Comparison of ENCODE assay signal across 19 cellular contexts in genomic region chr14:47555333-47555732, GRCh38.
DNase-seq lines count a peak whose midpoint lies in the region; ATAC-seq, FAIRE-seq and TF ChIP-seq lines count a peak whose summit lies in the region.
"Had no signal": no experiment of that assay in that cellular context is flagged by ENCODE, and none has a peak within 500 bp of the region (broad histone marks: within the 10 kb centered on the region; RNA-seq: fewer than 3 reads in every experiment).

No MANE protein-coding gene starts in this region.

- no peak overlapping the region for H3K4me2 ChIP-seq in neural progenitor cell
- H3K4me2 ChIP-seq: BLaER1, GM23338 had no signal

- no peak overlapping the region for H3K9ac ChIP-seq in neural progenitor cell
- H3K9ac ChIP-seq: BLaER1 had no signal

- no peaks in the 10 kb centered on the region for H3K4me1 Mint-ChIP-seq in neural progenitor cell
- H3K4me1 Mint-ChIP-seq: CD14-positive monocyte; CD4-positive, alpha-beta memory T cell had no signal

- no peaks in the 10 kb centered on the region for H3K9me3 ChIP-seq in neural progenitor cell (ENCODE audit: low read depth)
- H3K9me3 ChIP-seq: BLaER1 had no signal

- H3K27me3 ChIP-seq in neural progenitor cell: no peaks in the 10 kb centered on the region
- H3K27me3 ChIP-seq: BLaER1 had no signal

- no peaks in the 10 kb centered on the region for H3K9me3 Mint-ChIP-seq in neural progenitor cell
- peaks cover 0 to 9% of the 10 kb centered on the region in 2 donors for H3K9me3 Mint-ChIP-seq in activated naive CD4-positive, alpha-beta T cell treated with anti-CD3 and anti-CD28 coated beads, Interleukin-2, amount 50 U/mL, for 72 hours
- H3K9me3 Mint-ChIP-seq: GM23338 had no signal

- peak overlapping the region; percentile 28 for H2AFZ ChIP-seq in neural progenitor cell (replicated peaks)

- no peaks in the 10 kb centered on the region for H3K36me3 ChIP-seq in neural progenitor cell
- H3K36me3 ChIP-seq: BLaER1 had no signal

- H3K4me3 ChIP-seq in choroid plexus epithelial cell (ENCODE audit: low read depth, low read length): no peak overlapping the region
- H3K4me3 ChIP-seq in neural progenitor cell: no peak overlapping the region
- H3K4me3 ChIP-seq: BLaER1, GM23338 had no signal

- no peaks in the 10 kb centered on the region for H3F3A ChIP-seq in neural progenitor cell (ENCODE audit: low read depth)

- peak; percentile 2 for DNase-seq in A172 (ENCODE audit: low spot score)
- DNase-seq in RCC 7860 (ENCODE audit: low spot score): peak; percentile 4
- peak; percentile 21 for DNase-seq in choroid plexus epithelial cell (ENCODE audit: low read depth)
- DNase-seq in neural progenitor cell (ENCODE audit: low spot score): no peak
- no peak for DNase-seq in activated naive CD4-positive, alpha-beta T cell treated with anti-CD3 and anti-CD28 coated beads, Interleukin-2, amount 50 U/mL, for 72 hours (ENCODE audit: low spot score in 2 of 2)
- DNase-seq in GOT3 (lab: John Stamatoyannopoulos, UW): no peak
- no peak for DNase-seq in DMS79 (lab: John Stamatoyannopoulos, UW)
- DNase-seq in NCI-H2029 treated with DMSO at 0.1 percent for 48 hours (lab: John Stamatoyannopoulos, UW): no peak
- DNase-seq: CD4-positive, alpha-beta memory T cell; DMS153; DMS79 treated with DMSO at 0.1 percent for 48 hours; GF-D8; H7; HFFc6 had no signal

- no peaks in the 10 kb centered on the region for H3K36me3 Mint-ChIP-seq in neural progenitor cell
- H3K36me3 Mint-ChIP-seq in activated naive CD4-positive, alpha-beta T cell treated with anti-CD3 and anti-CD28 coated beads, Interleukin-2, amount 50 U/mL, for 72 hours: no peaks in the 10 kb centered on the region
- H3K36me3 Mint-ChIP-seq: CD14-positive monocyte; CD4-positive, alpha-beta memory T cell had no signal

- ATAC-seq in activated naive CD4-positive, alpha-beta T cell treated with anti-CD3 and anti-CD28 coated beads, Interleukin-2, amount 50 U/mL, for 72 hours: no peak
- ATAC-seq: GM23338, HCT116 had no signal

- no peaks in the 10 kb centered on the region for H3K4me1 ChIP-seq in neural progenitor cell

- H3K27ac Mint-ChIP-seq in neural progenitor cell: no peak overlapping the region
- H3K27ac Mint-ChIP-seq in activated naive CD4-positive, alpha-beta T cell treated with anti-CD3 and anti-CD28 coated beads, Interleukin-2, amount 50 U/mL, for 72 hours: no peak overlapping the region
- H3K27ac Mint-ChIP-seq: CD14-positive monocyte; CD4-positive, alpha-beta memory T cell; GM23338; HFFc6 had no signal

- H3K27me3 Mint-ChIP-seq in neural progenitor cell (ENCODE audit: insufficient read depth, low read depth): no peaks in the 10 kb centered on the region
- H3K27me3 Mint-ChIP-seq: CD4-positive, alpha-beta memory T cell had no signal

- no peaks in the 10 kb centered on the region for H4K20me1 ChIP-seq in neural progenitor cell (ENCODE audit: low read depth)
- H4K20me1 ChIP-seq: BLaER1 had no signal

- H3K27ac ChIP-seq in neural progenitor cell: no peak overlapping the region
- H3K27ac ChIP-seq: 22Rv1, BLaER1 had no signal

- H3K79me2 ChIP-seq in neural progenitor cell (ENCODE audit: low read depth): no peaks in the 10 kb centered on the region

- no peak for FAIRE-seq in RCC 7860 (lab: Jason Lieb, UNC)

- H3K4me3 Mint-ChIP-seq in neural progenitor cell: no peak overlapping the region
- H3K4me3 Mint-ChIP-seq: CD14-positive monocyte; CD4-positive, alpha-beta memory T cell; GM23338; HFFc6 had no signal

- no peak for TF ChIP-seq CTCF in choroid plexus epithelial cell (conservative IDR thresholded peaks at IDR 0.05; ENCODE audit: low read depth, low read length)
- no peak for TF ChIP-seq CTCF in neural progenitor cell (IDR thresholded peaks at IDR 0.05)

Comparison
In these comparisons a context has a peak if more than half of its experiments do, and no peak if none do; other contexts are left out.
1. DNase-seq: peak in A172 (single experiment), RCC 7860 (single experiment) and choroid plexus epithelial cell (single experiment); none in neural progenitor cell (single experiment), activated naive CD4-positive, alpha-beta T cell treated with anti-CD3 and anti-CD28 coated beads, Interleukin-2, amount 50 U/mL, for 72 hours (0 of 2), GOT3 (single experiment), DMS79 (single experiment) and NCI-H2029 treated with DMSO at 0.1 percent for 48 hours (single experiment).